In the genomic region with DNA sequence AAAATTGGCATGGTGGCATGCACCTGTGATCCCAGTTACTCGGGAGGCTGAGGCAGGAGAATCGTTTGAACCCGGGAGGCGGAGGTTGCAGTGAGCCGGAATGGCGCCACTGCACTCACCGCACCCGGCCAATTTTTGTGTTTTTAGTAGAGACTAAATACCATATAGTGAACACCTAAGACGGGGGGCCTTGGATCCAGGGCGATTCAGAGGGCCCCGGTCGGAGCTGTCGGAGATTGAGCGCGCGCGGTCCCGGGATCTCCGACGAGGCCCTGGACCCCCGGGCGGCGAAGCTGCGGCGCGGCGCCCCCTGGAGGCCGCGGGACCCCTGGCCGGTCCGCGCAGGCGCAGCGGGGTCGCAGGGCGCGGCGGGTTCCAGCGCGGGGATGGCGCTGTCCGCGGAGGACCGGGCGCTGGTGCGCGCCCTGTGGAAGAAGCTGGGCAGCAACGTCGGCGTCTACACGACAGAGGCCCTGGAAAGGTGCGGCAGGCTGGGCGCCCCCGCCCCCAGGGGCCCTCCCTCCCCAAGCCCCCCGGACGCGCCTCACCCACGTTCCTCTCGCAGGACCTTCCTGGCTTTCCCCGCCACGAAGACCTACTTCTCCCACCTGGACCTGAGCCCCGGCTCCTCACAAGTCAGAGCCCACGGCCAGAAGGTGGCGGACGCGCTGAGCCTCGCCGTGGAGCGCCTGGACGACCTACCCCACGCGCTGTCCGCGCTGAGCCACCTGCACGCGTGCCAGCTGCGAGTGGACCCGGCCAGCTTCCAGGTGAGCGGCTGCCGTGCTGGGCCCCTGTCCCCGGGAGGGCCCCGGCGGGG, we compare ENCODE assay signal across 8 cellular contexts. TPM values are rescaled to one million over a fixed set of nuclear protein-coding genes. Genes with fewer than 3 reads are reported as not detected.
A peak's percentile ranks its signal among the peaks of the same experiment; 100 is the strongest.
DNase-seq lines count a peak whose midpoint lies in the region; ATAC-seq and TF ChIP-seq lines count a peak whose summit lies in the region.

A gene (plus strand): TSS at position 359 of the 820 bp plus-strand sequence. CDS start 28 bp downstream, at position 387.

- H3K4me1 ChIP-seq in HAP-1 (peaks cover 4% of the 10 kb centered on the region), esophagus (ENCODE audit: control insufficient read depth in 2 of 2, insufficient read depth in 2 of 2, low read length in 1 of 2) (peaks cover 5 to 11% of the 10 kb centered on the region in 2 donors)

- TF ChIP-seq CTCF in AG09309 (IDR thresholded peaks at IDR 0.05; ENCODE audit: control insufficient read depth, insufficient read depth, low read depth, low read length, missing control alignments) (peak; percentile 6), neural crest cell (conservative IDR thresholded peaks at IDR 0.05) (peak; percentile 71), omental fat pad (IDR thresholded peaks at IDR 0.05) (no peak)

- in situ Hi-C loops in HAP-1 (cut with MboI; ENCODE audit: low sequenced_read_pairs) = loop anchor here (5.0 kb wide), 1 partner anchor 73 kb away; no protein-coding TSS in a partner anchor

- H3K27ac ChIP-seq in esophagus (ENCODE audit: low read depth in 2 of 2, low read length in 1 of 2) = no peak within 1 kb of the TSS

- peak within 1 kb of the TSS; percentile 64 for H3K4me3 Mint-ChIP-seq in neural crest cell

- H3K27ac Mint-ChIP-seq in neural crest cell (ENCODE audit: unreplicated experiment) = no peak within 1 kb of the TSS

- ATAC-seq in HG03196 (IDR thresholded peaks at IDR 0.05; ENCODE audit: unreplicated experiment) (no peak), GM21576 (IDR thresholded peaks at IDR 0.05; ENCODE audit: unreplicated experiment) (no peak), omental fat pad (ENCODE audit: low FRiP score) (no peak)

- H3K9me3 ChIP-seq in HAP-1 = no peaks in the 10 kb centered on the region
- no peaks in the 10 kb centered on the region for H3K9me3 ChIP-seq in esophagus (ENCODE audit: control insufficient read depth in 2 of 2, insufficient read depth in 1 of 2, low read depth in 1 of 2, low read length in 1 of 2)

- H3K9me3 Mint-ChIP-seq in neural crest cell = no peaks in the 10 kb centered on the region

- H3K36me3 ChIP-seq in HAP-1 (replicated peaks) (0 out of 2 replicates have a peak, but pooled peaks cover 5% of the 10 kb centered on the region), esophagus (ENCODE audit: control insufficient read depth in 2 of 2, insufficient read depth in 2 of 2, low read length in 1 of 2) (no peaks in the 10 kb centered on the region)

- H3K36me3 Mint-ChIP-seq in neural crest cell (ENCODE audit: low read depth) = peaks cover 5% of the 10 kb centered on the region

- peak within 1 kb of the TSS; percentile 23 for H3K4me3 ChIP-seq in AG09309 (ENCODE audit: control insufficient read depth, low read depth, low read length)
- H3K4me3 ChIP-seq in HAP-1 = peak within 1 kb of the TSS; percentile 50
- peak within 1 kb of the TSS; percentile 21 to 23 for H3K4me3 ChIP-seq in esophagus (ENCODE audit: low read depth in 1 of 2, low read length in 2 of 2)

- WGBS in esophagus, 2 donors = 9 to 11% methylated on average over 51 to 83 of the region's 83 CpGs

- peaks cover 6% of the 10 kb centered on the region for H3K4me1 Mint-ChIP-seq in neural crest cell

- DNase-seq in AG09309 (ENCODE audit: low read depth) = no peak
- peak; percentile 52 to 82 for DNase-seq in HAP-1 (ENCODE audit: low spot score in 2 of 2)
- DNase-seq in activated CD4-positive, alpha-beta T cell treated with anti-CD3 and anti-CD28 coated beads for 4 hours = peak; percentile 12 to 21
- peak; percentile 75 for DNase-seq in neural crest cell (ENCODE audit: low read depth, low spot score)
- DNase-seq in omental fat pad (ENCODE audit: low spot score) = no peak

- H3K27me3 ChIP-seq in HAP-1 (ENCODE audit: low read depth) (peaks cover 4% of the 10 kb centered on the region), esophagus (ENCODE audit: control insufficient read depth in 1 of 2, insufficient read depth in 2 of 2, low read length in 2 of 2) (peaks cover 7 to 17% of the 10 kb centered on the region in 2 donors)

- H3K27me3 Mint-ChIP-seq in neural crest cell (ENCODE audit: low read depth) = peaks cover 48% of the 10 kb centered on the region

RNA-seq across cellular contexts. Expression of the gene that starts here (rescaled TPM):
- polyA plus RNA-seq in esophagus = not detected
- 1.8 and 2.9 TPM in 2 replicates for total RNA-seq in neural crest cell
- 1 to 10 TPM in 1 of 4 donors, not detected in 3; 3.0 TPM for total RNA-seq in omental fat pad

Comparison
In these comparisons a context has a peak if more than half of its experiments do, and no peak if none do; other contexts are left out.
1. DNase-seq: peak in HAP-1 (2 of 2), activated CD4-positive, alpha-beta T cell treated with anti-CD3 and anti-CD28 coated beads for 4 hours (2 of 2) and neural crest cell (single experiment); none in AG09309 (single experiment) and omental fat pad (single experiment).
2. CTCF ChIP-seq: peak in AG09309 (single experiment) and neural crest cell (single experiment); none in omental fat pad (0 of 3).
3. Peak in every context shown above with its lines, with median percentiles within 50 percentile points of each other: H3K4me3 ChIP-seq.